Comparison of ENCODE assay signal across 13 cellular contexts in genomic region chr16:69820926-69821541, GRCh38. TPM values are rescaled to one million over a fixed set of nuclear protein-coding genes. Genes with fewer than 3 reads are reported as not detected.
DNase-seq lines count a peak whose midpoint lies in the region; ATAC-seq and TF ChIP-seq lines count a peak whose summit lies in the region.
"Had no signal": no experiment of that assay in that cellular context is flagged by ENCODE, and none has a peak within 500 bp of the region (broad histone marks: within the 10 kb centered on the region; RNA-seq: fewer than 3 reads in every experiment).

No MANE protein-coding gene starts in this region.

- peak; percentile 20 for ATAC-seq in Right ventricle myocardium superior (ENCODE audit: poor library complexity)
- no peak for ATAC-seq in Right ventricle myocardium inferior
- no peak for ATAC-seq in HG03521 (IDR thresholded peaks at IDR 0.05; ENCODE audit: unreplicated experiment)
- ATAC-seq in HG03442 (IDR thresholded peaks at IDR 0.05; ENCODE audit: unreplicated experiment): no peak
- ATAC-seq: activated CD4-positive, alpha-beta T cell treated with anti-CD3 and anti-CD28 coated beads for 36 hours; activated naive CD4-positive, alpha-beta T cell treated with anti-CD3 and anti-CD28 coated beads, Interleukin-2, amount 50 U/mL, for 72 hours; foreskin keratinocyte had no signal

- no peak overlapping the region for H3K4me3 Mint-ChIP-seq in type B pancreatic cell
- H3K4me3 Mint-ChIP-seq: activated CD4-positive, alpha-beta T cell treated with anti-CD3 and anti-CD28 coated beads for 36 hours had no signal

- no peak for TF ChIP-seq CTCF in type B pancreatic cell (conservative IDR thresholded peaks at IDR 0.05)

- H3K36me3 Mint-ChIP-seq in type B pancreatic cell: peaks cover 13% of the 10 kb centered on the region

- H3K9me3 Mint-ChIP-seq in type B pancreatic cell: peaks cover 5% of the 10 kb centered on the region
- H3K9me3 Mint-ChIP-seq: activated naive CD4-positive, alpha-beta T cell treated with anti-CD3 and anti-CD28 coated beads, Interleukin-2, amount 50 U/mL, for 72 hours had no signal

- H3K27ac Mint-ChIP-seq in type B pancreatic cell: peak overlapping the region; percentile 53
- H3K27ac Mint-ChIP-seq: activated CD4-positive, alpha-beta T cell treated with anti-CD3 and anti-CD28 coated beads for 36 hours had no signal

- H3K4me1 Mint-ChIP-seq in type B pancreatic cell (ENCODE audit: unreplicated experiment): peaks cover 33% of the 10 kb centered on the region
- H3K4me1 Mint-ChIP-seq: activated CD4-positive, alpha-beta T cell treated with anti-CD3 and anti-CD28 coated beads for 36 hours had no signal

- no peaks in the 10 kb centered on the region for H3K27me3 Mint-ChIP-seq in type B pancreatic cell
- H3K27me3 Mint-ChIP-seq: activated CD4-positive, alpha-beta T cell treated with anti-CD3 and anti-CD28 coated beads for 36 hours had no signal

- DNase-seq in Right ventricle myocardium superior (no peak), Right ventricle myocardium inferior (ENCODE audit: missing footprints) (no peak), dedifferentiated amniotic fluid mesenchymal stem cell (ENCODE audit: extremely low spot score) (peak; percentile 85), myocyte (ENCODE audit: low read depth) (peak; percentile 24), type B pancreatic cell (ENCODE audit: extremely low spot score, unreplicated experiment) (no peak)
- DNase-seq in activated effector memory CD4-positive, alpha-beta T cell treated with anti-CD3 and anti-CD28 coated beads, Interleukin-2, amount 50 U/mL, for 16 hours: no peak
- DNase-seq: activated CD4-positive, alpha-beta T cell treated with anti-CD3 and anti-CD28 coated beads for 36 hours; foreskin keratinocyte; stimulated activated CD4-positive, alpha-beta T cell treated with anti-CD3 and anti-CD28 coated beads, Interleukin-1b, Interleukin-23, amount 100 ng/mL, for 48 hours; trophoblast cell had no signal

- intact Hi-C loops in Right ventricle myocardium superior (cut with DNase I): no loop called here
- intact Hi-C loops in Right ventricle myocardium inferior (cut with DNase I): no loop called here

RNA-seq across cellular contexts. Expression of gene WWP2, which starts 58.9 kb away (rescaled TPM):
- 21.7 TPM for total RNA-seq in Right ventricle myocardium superior
- total RNA-seq in Right ventricle myocardium inferior: 24.8 TPM
- total RNA-seq in myocyte: 13.1 and 19.2 TPM in 2 replicates
- 17.7 TPM for polyA plus RNA-seq in myocyte (2012)
- total RNA-seq in type B pancreatic cell (ENCODE audit: low replicate concordance): 37.2 and 38.8 TPM in 2 replicates

Comparison
In these comparisons a context has a peak if more than half of its experiments do, and no peak if none do; other contexts are left out.
1. DNase-seq: peak in dedifferentiated amniotic fluid mesenchymal stem cell (single experiment) and myocyte (single experiment); none in Right ventricle myocardium superior (single experiment), Right ventricle myocardium inferior (single experiment), type B pancreatic cell (single experiment) and activated effector memory CD4-positive, alpha-beta T cell treated with anti-CD3 and anti-CD28 coated beads, Interleukin-2, amount 50 U/mL, for 16 hours (single experiment).